In the genomic region with DNA sequence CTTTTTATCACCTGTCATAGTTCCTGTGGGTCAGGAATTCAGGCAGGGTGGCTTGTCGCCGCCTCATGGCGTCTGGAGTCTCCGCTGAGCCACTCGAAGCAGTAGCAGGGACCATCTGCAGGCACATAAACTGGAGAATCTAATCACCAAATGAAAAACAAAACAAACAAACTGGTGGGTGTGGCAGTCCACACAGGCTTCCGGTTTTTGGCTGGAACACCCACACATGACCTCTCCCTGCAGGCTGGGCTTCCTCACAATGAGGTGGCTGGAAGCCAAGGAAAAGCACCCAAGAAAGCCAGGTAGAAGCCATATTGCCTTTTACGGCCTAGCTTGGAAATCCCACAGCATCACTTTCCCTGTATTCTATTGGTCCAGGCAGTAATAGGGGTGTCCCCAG, we compare ENCODE assay signal across 18 cellular contexts.
A peak's percentile ranks its signal among the peaks of the same experiment; 100 is the strongest.
DNase-seq lines count a peak whose midpoint lies in the region; ATAC-seq and TF ChIP-seq lines count a peak whose summit lies in the region.
"Had no signal": no experiment of that assay in that cellular context is flagged by ENCODE, and none has a peak within 500 bp of the region (broad histone marks: within the 10 kb centered on the region; RNA-seq: fewer than 3 reads in every experiment).

No MANE protein-coding gene starts in this region.

- H3K9ac ChIP-seq in IMR-90 (ENCODE audit: low read depth, low read length): no peak overlapping the region
- H3K9ac ChIP-seq in PC-3 (ENCODE audit: low read length): peak overlapping the region; percentile 45

- H3K36me3 ChIP-seq in IMR-90 (ENCODE audit: control insufficient read depth, insufficient read depth, low read length) (no peaks in the 10 kb centered on the region), PC-3 (ENCODE audit: low read depth, low read length) (no peaks in the 10 kb centered on the region)
- H3K36me3 ChIP-seq: prostate gland, thoracic aorta had no signal

- peak; percentile 28 for DNase-seq in COLO668 (lab: John Stamatoyannopoulos, UW; ENCODE audit: unreplicated experiment)
- DNase-seq in IMR-90: no peak
- DNase-seq in PC-3: peak; percentile 53
- peak; percentile 62 for DNase-seq in epithelial cell of esophagus (ENCODE audit: low read depth)
- DNase-seq in NCI-H2196 treated with DMSO at 0.1 percent for 48 hours (lab: John Stamatoyannopoulos, UW; ENCODE audit: unreplicated experiment): no peak
- no peak for DNase-seq in T-helper 1 cell
- DNase-seq in activated CD4-positive, alpha-beta T cell treated with anti-CD3 and anti-CD28 coated beads, Interleukin-2, amount 50 U/mL, for 48 hours: no peak
- DNase-seq: activated naive CD4-positive, alpha-beta T cell; amygdala; CD4-positive, CD25-positive, alpha-beta regulatory T cell; GOT3; immature natural killer cell; NCI-H146; stimulated activated CD4-positive, alpha-beta T cell treated with anti-CD3 and anti-CD28 coated beads, Interleukin-1b, Interleukin-23, amount 100 ng/mL, for 48 hours had no signal

- CTCF ChIA-PET in IMR-90 (lab: Yijun Ruan, JAX) (no interaction called here), PC-3 (lab: Charles Lee) (interaction anchor here (0.6 kb wide), 1 partner anchor 26 kb away, joined by 3 read pairs; no protein-coding TSS in a partner anchor)

- peaks cover 18% of the 10 kb centered on the region; the same call in 1 of the 2 replicates for H3K9me1 ChIP-seq in IMR-90 (ENCODE audit: insufficient read depth, low read length)

- peak overlapping the region; percentile 42 for H2AK5ac ChIP-seq in IMR-90 (ENCODE audit: low read depth, low read length)

- H4K91ac ChIP-seq in IMR-90 (ENCODE audit: insufficient read depth, low read depth, low read length): 0 out of 2 replicates have a peak overlapping the region, but pooled peaks have one; percentile 9

- no peaks in the 10 kb centered on the region for H3K79me1 ChIP-seq in IMR-90 (ENCODE audit: low read depth in 1 of 2, low read length in 2 of 2)

- POLR2A ChIA-PET in IMR-90 (lab: Charles Lee; ENCODE audit: unreplicated experiment): no interaction called here
- POLR2A ChIA-PET in PC-3 (lab: Charles Lee; ENCODE audit: unreplicated experiment): no interaction called here

- no peak for TF ChIP-seq RAD21 in IMR-90 (IDR thresholded peaks at IDR 0.05; ENCODE audit: low read length)

- H2AFZ ChIP-seq in IMR-90 (replicated peaks; ENCODE audit: low read length, poor library complexity): peak overlapping the region; percentile 52
- no peak overlapping the region for H2AFZ ChIP-seq in PC-3 (ENCODE audit: low read length)

- 0 out of 2 replicates have a peak overlapping the region, but pooled peaks have one; percentile 9 for H4K5ac ChIP-seq in IMR-90 (ENCODE audit: low read depth, low read length)

- H2BK15ac ChIP-seq in IMR-90 (ENCODE audit: low read depth, low read length): peak overlapping the region; percentile 74; the same call in 1 of the 3 replicates

- TF ChIP-seq POLR2A in IMR-90 (IDR thresholded peaks at IDR 0.05; ENCODE audit: low read depth, low read length): no peak

- dilution Hi-C loops in IMR-90 (cut with HindIII; ENCODE audit: low sequenced_read_pairs, unreplicated experiment): no loop called here

- ATAC-seq in IMR-90 (ENCODE audit: low read depth) (no peak), PC-3 (peak; percentile 38), GM19397 (IDR thresholded peaks at IDR 0.05; ENCODE audit: unreplicated experiment) (no peak)
- ATAC-seq: stimulated activated memory B cell treated with anti-CD40 and anti-IgM and Interleukin-4, amounts not matched to agents 10 μg/mL and 1 μg/mL and 100 μg/mL, for 72 hours had no signal

- no peaks in the 10 kb centered on the region for H3F3A ChIP-seq in PC-3 (ENCODE audit: low read length, unreplicated experiment)

- H4K20me1 ChIP-seq in IMR-90 (ENCODE audit: insufficient read depth, low read length): no peaks in the 10 kb centered on the region
- H4K20me1 ChIP-seq in PC-3 (ENCODE audit: low read length): no peaks in the 10 kb centered on the region

- H2AK9ac ChIP-seq in IMR-90 (replicated peaks; ENCODE audit: low read depth, low read length, poor library complexity): peak overlapping the region; percentile 68

- H3K27ac ChIP-seq in IMR-90 (ENCODE audit: insufficient read depth, low read length): peak overlapping the region; percentile 28; the same call in 1 of the 2 replicates
- peak overlapping the region; percentile 94 for H3K27ac ChIP-seq in PC-3 (ENCODE audit: low read length)
- H3K27ac ChIP-seq: thoracic aorta had no signal

- peak overlapping the region; percentile 63 for H3K14ac ChIP-seq in IMR-90 (replicated peaks; ENCODE audit: low read depth, low read length)

- 0 out of 2 replicates have a peak overlapping the region, but pooled peaks have one; percentile 48 for H3K18ac ChIP-seq in IMR-90 (ENCODE audit: low read depth, low read length)

- no peak overlapping the region for H3K23ac ChIP-seq in IMR-90 (ENCODE audit: low read depth, low read length)

- H3K9me2 ChIP-seq in PC-3 (replicated peaks; ENCODE audit: low read length): no peaks in the 10 kb centered on the region

- H3K4me2 ChIP-seq in IMR-90 (ENCODE audit: low read depth, low read length) (no peak overlapping the region), PC-3 (ENCODE audit: low read length) (peak overlapping the region; percentile 40; the same call in 1 of the 2 replicates)

- H4K8ac ChIP-seq in IMR-90 (ENCODE audit: low read depth in 2 of 2, low read length in 2 of 2): peak overlapping the region in 1 of 2 experiments; percentile 3; a peak in 1 of 4 replicates

- H3K4me1 ChIP-seq in IMR-90 (ENCODE audit: control insufficient read depth, insufficient read depth, low read length) (peaks cover 11% of the 10 kb centered on the region), PC-3 (ENCODE audit: insufficient read depth, low read length) (peaks cover 34% of the 10 kb centered on the region)

- peak overlapping the region; percentile 58 for H2BK20ac ChIP-seq in IMR-90 (ENCODE audit: low read depth, low read length)

- TF ChIP-seq CTCF in IMR-90 (conservative IDR thresholded peaks at IDR 0.05; ENCODE audit: low read depth, low read length) (no peak), PC-3 (conservative IDR thresholded peaks at IDR 0.05; ENCODE audit: low read depth, low read length) (no peak), epithelial cell of esophagus (IDR thresholded peaks at IDR 0.05; ENCODE audit: insufficient read depth, low read depth, low read length, missing control alignments) (no peak)

- H3K9me3 ChIP-seq in IMR-90 (ENCODE audit: control insufficient read depth, insufficient read depth, low read length) (peaks cover 2% of the 10 kb centered on the region; the same call in 1 of the 2 replicates), PC-3 (ENCODE audit: low read length) (no peaks in the 10 kb centered on the region)
- H3K9me3 ChIP-seq: prostate gland, thoracic aorta had no signal

- peak overlapping the region; percentile 34 for H2BK5ac ChIP-seq in IMR-90 (ENCODE audit: low read depth, low read length, poor library complexity, severe bottlenecking)

- H2BK120ac ChIP-seq in IMR-90 (ENCODE audit: low read depth, low read length): peak overlapping the region; percentile 44

- H3K79me2 ChIP-seq in PC-3 (ENCODE audit: low read length): no peaks in the 10 kb centered on the region

- intact Hi-C loops in IMR-90 (cut with micrococcal nuclease): no loop called here
- intact Hi-C loops in PC-3 (cut with micrococcal nuclease): loop anchor here (10.0 kb wide), 1 partner anchor 346 kb away; no protein-coding TSS in a partner anchor

- no peak overlapping the region for H3K56ac ChIP-seq in IMR-90 (ENCODE audit: extremely low read depth, insufficient read depth, low read length)

- WGBS in IMR-90 (ENCODE audit: extremely low coverage in 2 of 2, insufficient read length in 1 of 2), 2 experiments: no CpG with 5 or more reads among the region's 7 CpGs

- no peak overlapping the region for H3K4me3 ChIP-seq in IMR-90 (ENCODE audit: insufficient read depth, low read depth, low read length)
- H3K4me3 ChIP-seq in PC-3 (ENCODE audit: low read length): no peak overlapping the region
- H3K4me3 ChIP-seq in epithelial cell of esophagus (ENCODE audit: low read length): no peak overlapping the region
- H3K4me3 ChIP-seq: prostate gland, thoracic aorta had no signal

- in situ Hi-C loops in IMR-90 (cut with MboI; ENCODE audit: low sequenced_read_pairs): no loop called here

- H3K27me3 ChIP-seq in IMR-90 (ENCODE audit: control insufficient read depth, insufficient read depth, low read length) (no peaks in the 10 kb centered on the region), PC-3 (ENCODE audit: low read length) (no peaks in the 10 kb centered on the region)

- no TSS peak for BruUV-seq in IMR-90 (replicated peaks; lab: Mats Ljungman, UMichigan)
- no TSS peak for BruUV-seq in PC-3 (replicated peaks; lab: Mats Ljungman, UMichigan)

- peak overlapping the region; percentile 57 for H3K4ac ChIP-seq in IMR-90 (ENCODE audit: low read depth, low read length)

TF ChIP-seq in IMR-90, 13 proteins besides CTCF, POLR2A, EP300 and RAD21:
- TF ChIP-seq SMC3 (IDR thresholded peaks at IDR 0.05; ENCODE audit: low read depth, low read length) (no peak), MXI1 (IDR thresholded peaks at IDR 0.05; ENCODE audit: borderline replicate concordance, low read depth, low read length) (no peak), BHLHE40 (IDR thresholded peaks at IDR 0.05; ENCODE audit: low read depth, low read length) (no peak), RFX5 (IDR thresholded peaks at IDR 0.05; ENCODE audit: low read depth, low read length) (no peak), CEBPB (IDR thresholded peaks at IDR 0.05; ENCODE audit: low read depth, low read length) (no peak), CHD1 (IDR thresholded peaks at IDR 0.05; ENCODE audit: low read depth, low read length) (no peak), RCOR1 (IDR thresholded peaks at IDR 0.05; ENCODE audit: insufficient replicate concordance, low read length) (no peak), MAFK (IDR thresholded peaks at IDR 0.05; ENCODE audit: low read depth, low read length) (no peak), MAZ (IDR thresholded peaks at IDR 0.05; ENCODE audit: borderline replicate concordance, low read depth, low read length) (no peak)
- TF ChIP-seq, protein P1, sequence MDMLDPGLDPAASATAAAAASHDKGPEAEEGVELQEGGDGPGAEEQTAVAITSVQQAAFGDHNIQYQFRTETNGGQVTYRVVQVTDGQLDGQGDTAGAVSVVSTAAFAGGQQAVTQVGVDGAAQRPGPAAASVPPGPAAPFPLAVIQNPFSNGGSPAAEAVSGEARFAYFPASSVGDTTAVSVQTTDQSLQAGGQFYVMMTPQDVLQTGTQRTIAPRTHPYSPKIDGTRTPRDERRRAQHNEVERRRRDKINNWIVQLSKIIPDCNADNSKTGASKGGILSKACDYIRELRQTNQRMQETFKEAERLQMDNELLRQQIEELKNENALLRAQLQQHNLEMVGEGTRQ (IDR thresholded peaks at IDR 0.05; ENCODE audit: low read depth, low read length): no peak

Comparison
In these comparisons a context has a peak if more than half of its experiments do, and no peak if none do; other contexts are left out.
1. DNase-seq: peak in COLO668 (single experiment), PC-3 (single experiment) and epithelial cell of esophagus (single experiment); none in IMR-90 (single experiment), NCI-H2196 treated with DMSO at 0.1 percent for 48 hours (single experiment), T-helper 1 cell (0 of 5) and activated CD4-positive, alpha-beta T cell treated with anti-CD3 and anti-CD28 coated beads, Interleukin-2, amount 50 U/mL, for 48 hours (0 of 2).